In the genomic region with DNA sequence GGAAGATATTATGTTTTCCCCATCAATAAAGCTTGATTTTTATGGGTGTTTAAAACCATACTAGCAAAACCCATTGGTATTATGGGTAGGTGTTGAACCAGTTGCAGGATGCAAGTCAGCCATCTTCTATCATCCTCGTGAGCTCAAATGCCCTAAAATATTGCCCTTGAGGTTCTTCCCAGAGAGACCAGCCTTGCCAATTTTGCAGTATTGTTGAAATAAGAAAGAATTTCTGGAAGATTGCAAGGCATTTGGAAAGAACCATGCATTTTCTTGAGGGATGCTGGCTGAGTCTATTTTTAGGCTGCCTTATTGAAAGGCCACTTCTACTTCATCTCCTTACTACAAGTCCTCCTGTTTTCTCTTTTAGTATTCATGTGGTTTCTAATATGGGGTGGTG, we compare ENCODE assay signal across 19 cellular contexts.
DNase-seq lines count a peak whose midpoint lies in the region; ATAC-seq, FAIRE-seq and TF ChIP-seq lines count a peak whose summit lies in the region.
"Had no signal": no experiment of that assay in that cellular context is flagged by ENCODE, and none has a peak within 500 bp of the region (broad histone marks: within the 10 kb centered on the region; RNA-seq: fewer than 3 reads in every experiment).

No MANE protein-coding gene starts in this region.

- peak; percentile 35 for DNase-seq in AG08395 (ENCODE audit: low spot score)
- no peak for DNase-seq in GM23338 (ENCODE audit: low spot score)
- peak; percentile 42 for DNase-seq in dedifferentiated amniotic fluid mesenchymal stem cell (ENCODE audit: extremely low spot score)
- DNase-seq in osteocyte (ENCODE audit: extremely low spot score, unreplicated experiment), result peak; percentile 2
- DNase-seq in OCI-LY7 (ENCODE audit: low spot score), result no peak
- no peak for DNase-seq in HepG2 (ENCODE audit: low spot score)
- DNase-seq in small intestine, result no peak
- DNase-seq: DMS79, KG1, MG63, NCI-H1105 treated with DMSO at 0.1 percent for 48 hours, NCI-H187 treated with DMSO at 0.1 percent for 48 hours, NCI-H446 treated with DMSO at 0.1 percent for 48 hours, NCI-H748 treated with DMSO at 0.1 percent for 48 hours, PC-9 had no signal

- ATAC-seq in GM23338, result no peak
- no peak for ATAC-seq in GM19463 (IDR thresholded peaks at IDR 0.05; ENCODE audit: unreplicated experiment)
- ATAC-seq in HepG2, result no peak

- 0 out of 2 replicates have a peak overlapping the region, but pooled peaks have one; percentile 7 for H2AFZ ChIP-seq in GM23338
- H2AFZ ChIP-seq in OCI-LY7 (ENCODE audit: low read length), result no peak overlapping the region
- H2AFZ ChIP-seq in HepG2 (ENCODE audit: low read length), result no peak overlapping the region
- H2AFZ ChIP-seq: PC-9 had no signal

- peaks cover 26% of the 10 kb centered on the region for H3K36me3 Mint-ChIP-seq in GM23338 (ENCODE audit: low read depth)
- no peaks in the 10 kb centered on the region for H3K36me3 Mint-ChIP-seq in osteocyte (ENCODE audit: unreplicated experiment)

- FAIRE-seq in HepG2 (lab: Jason Lieb, UNC), result no peak
- FAIRE-seq in small intestine (lab: Jason Lieb, UNC), result no peak
- FAIRE-seq: G401.6 had no signal

- POLR2A ChIA-PET in OCI-LY7 (lab: Charles Lee) (no interaction called here), HepG2 (lab: Yijun Ruan, JAX) (no interaction called here)

- H3K9me3 Mint-ChIP-seq in GM23338, result peaks cover 32% of the 10 kb centered on the region
- peaks cover 10% of the 10 kb centered on the region for H3K9me3 Mint-ChIP-seq in osteocyte (ENCODE audit: unreplicated experiment)

- H3K9me3 ChIP-seq in OCI-LY7 (ENCODE audit: low read length) (no peaks in the 10 kb centered on the region), HepG2 (ENCODE audit: low read length) (peaks cover 7% of the 10 kb centered on the region; the same call in 1 of the 2 replicates), small intestine (ENCODE audit: control insufficient read depth, low read depth) (no peaks in the 10 kb centered on the region)
- H3K9me3 ChIP-seq: MG63 had no signal

- H3K9ac ChIP-seq in HepG2 (ENCODE audit: insufficient read depth, low read depth, low read length), result no peak overlapping the region

- H3K27me3 Mint-ChIP-seq in GM23338 (ENCODE audit: insufficient read depth, low read depth, poor library complexity) (no peaks in the 10 kb centered on the region), osteocyte (ENCODE audit: unreplicated experiment) (no peaks in the 10 kb centered on the region)

- H3K79me2 ChIP-seq in GM23338 (replicated peaks; ENCODE audit: insufficient read depth), result no peaks in the 10 kb centered on the region
- H3K79me2 ChIP-seq in OCI-LY7 (ENCODE audit: insufficient read depth, low read depth, low read length), result no peaks in the 10 kb centered on the region
- no peaks in the 10 kb centered on the region for H3K79me2 ChIP-seq in HepG2 (ENCODE audit: insufficient read depth, low read length)

- H3K4me3 Mint-ChIP-seq in GM23338 (no peak overlapping the region), osteocyte (ENCODE audit: unreplicated experiment) (no peak overlapping the region)

- intact Hi-C loops in OCI-LY7 (cut with micrococcal nuclease; ENCODE audit: unreplicated experiment) (no loop called here), HepG2 (cut with micrococcal nuclease; ENCODE audit: unreplicated experiment) (no loop called here)

- TF ChIP-seq CTCF in GM23338 (conservative IDR thresholded peaks at IDR 0.05; ENCODE audit: low read depth in 2 of 2) (no peak), osteocyte (IDR thresholded peaks at IDR 0.05) (no peak), OCI-LY7 (conservative IDR thresholded peaks at IDR 0.05; ENCODE audit: low read length) (no peak), HepG2 (CRISPR knock-in tag; IDR thresholded peaks at IDR 0.05) (no peak)

- TF ChIP-seq RAD21 in HepG2 (CRISPR knock-in tag; IDR thresholded peaks at IDR 0.05), result no peak

- H3K27me3 ChIP-seq in GM23338 (ENCODE audit: insufficient read depth), result no peaks in the 10 kb centered on the region
- H3K27me3 ChIP-seq in HepG2 (ENCODE audit: control insufficient read depth in 1 of 2, insufficient read depth in 2 of 2, low read length in 2 of 2), result no peaks in the 10 kb centered on the region
- H3K27me3 ChIP-seq in small intestine (ENCODE audit: control insufficient read depth in 2 of 2, insufficient read depth in 2 of 2, low read length in 2 of 2), result no peaks in the 10 kb centered on the region
- H3K27me3 ChIP-seq: MG63 had no signal

- 0 out of 2 replicates have a peak, but pooled peaks cover 4% of the 10 kb centered on the region for H3K36me3 ChIP-seq in GM23338 (ENCODE audit: insufficient read depth)
- no peaks in the 10 kb centered on the region for H3K36me3 ChIP-seq in OCI-LY7 (ENCODE audit: insufficient read depth, low read length)
- no peaks in the 10 kb centered on the region for H3K36me3 ChIP-seq in HepG2 (replicated peaks in 1 of 2; ENCODE audit: control insufficient read depth in 1 of 2, insufficient read depth in 2 of 2, low read length in 2 of 2)
- no peaks in the 10 kb centered on the region for H3K36me3 ChIP-seq in small intestine (ENCODE audit: control insufficient read depth in 2 of 2, insufficient read depth in 2 of 2, low read length in 2 of 2)
- H3K36me3 ChIP-seq: MG63 had no signal

- in situ Hi-C loops in HepG2 (cut with HindIII; ENCODE audit: extremely low pct_ligation_motif_present, low pct_unique_long_range_greater_than_20kb), result no loop called here

- H3K4me3 ChIP-seq in GM23338 (no peak overlapping the region), OCI-LY7 (ENCODE audit: low read depth, low read length, poor library complexity, severe bottlenecking) (no peak overlapping the region), HepG2 (replicated peaks in 1 of 3; ENCODE audit: insufficient read depth in 1 of 3, low read depth in 2 of 3, low read length in 3 of 3) (no peak overlapping the region), small intestine (ENCODE audit: low read depth in 1 of 2, low read length in 2 of 2) (no peak overlapping the region)
- H3K4me3 ChIP-seq: MG63, PC-9 had no signal

- H3K27ac ChIP-seq in GM23338 (ENCODE audit: low read depth), result no peak overlapping the region
- H3K27ac ChIP-seq in OCI-LY7 (ENCODE audit: low read depth, low read length, poor library complexity, severe bottlenecking), result no peak overlapping the region
- H3K27ac ChIP-seq in HepG2 (ENCODE audit: extremely low read length, insufficient read depth, low read length), result no peak overlapping the region
- H3K27ac ChIP-seq in small intestine (ENCODE audit: low read depth in 1 of 2, low read length in 1 of 2), result no peak overlapping the region
- H3K27ac ChIP-seq: 22Rv1, HL-60, PC-9 had no signal

- H3K27ac Mint-ChIP-seq in GM23338, result no peak overlapping the region
- H3K27ac Mint-ChIP-seq in osteocyte (ENCODE audit: unreplicated experiment), result no peak overlapping the region

- H3K9me2 ChIP-seq in GM23338 (ENCODE audit: insufficient read depth) (0 out of 2 replicates have a peak, but pooled peaks cover 3% of the 10 kb centered on the region), OCI-LY7 (ENCODE audit: insufficient read depth, low read length) (no peaks in the 10 kb centered on the region)

- H3K4me1 ChIP-seq in GM23338 (ENCODE audit: insufficient read depth) (no peaks in the 10 kb centered on the region), OCI-LY7 (ENCODE audit: insufficient read depth, low read length, poor library complexity, severe bottlenecking) (no peaks in the 10 kb centered on the region), HepG2 (ENCODE audit: insufficient read depth, low read length) (no peaks in the 10 kb centered on the region), small intestine (ENCODE audit: control insufficient read depth in 2 of 2, insufficient read depth in 1 of 2, low read depth in 1 of 2, low read length in 1 of 2) (no peaks in the 10 kb centered on the region)

- H3K4me2 ChIP-seq in GM23338 (no peak overlapping the region), OCI-LY7 (ENCODE audit: low read length) (no peak overlapping the region), HepG2 (ENCODE audit: low read depth, low read length) (no peak overlapping the region)
- H3K4me2 ChIP-seq: PC-9 had no signal

- TF ChIP-seq POLR2A in HepG2 (IDR thresholded peaks at IDR 0.05; ENCODE audit: insufficient read depth in 1 of 2, low read depth in 2 of 2, low read length in 2 of 2), result no peak

- WGBS in HepG2 (ENCODE audit: low lambda C conversion rate), result 36% methylated on average over 1 of the region's 1 CpG
- 68 to 91% (median 87%) methylated on average over 1 of the region's 1 CpG for WGBS in small intestine, 3 donors

- CTCF ChIA-PET in OCI-LY7 (lab: Charles Lee; ENCODE audit: unreplicated experiment), result no interaction called here
- CTCF ChIA-PET in HepG2 (lab: Yijun Ruan, JAX; ENCODE audit: low intra/inter-chr PET ratio, low total read pairs), result no interaction called here

- H4K20me1 ChIP-seq in GM23338 (replicated peaks; ENCODE audit: insufficient read depth) (no peaks in the 10 kb centered on the region), OCI-LY7 (ENCODE audit: insufficient read depth, low read length) (no peaks in the 10 kb centered on the region), HepG2 (ENCODE audit: insufficient read depth, low read length) (no peaks in the 10 kb centered on the region)

- BruUV-seq in OCI-LY7 (replicated peaks; lab: Mats Ljungman, UMichigan), result no TSS peak
- BruUV-seq in HepG2 (replicated peaks; lab: Mats Ljungman, UMichigan), result no TSS peak

- H3K4me1 Mint-ChIP-seq in GM23338 (no peaks in the 10 kb centered on the region; the same call in 2 of the 3 replicates), osteocyte (ENCODE audit: unreplicated experiment) (no peaks in the 10 kb centered on the region)

- TF ChIP-seq EP300 in HepG2 (IDR thresholded peaks at IDR 0.05; ENCODE audit: low read depth in 2 of 2, low read length in 2 of 2) (no peak), HepG2 (CRISPR knock-in tag; IDR thresholded peaks at IDR 0.05; ENCODE audit: borderline replicate concordance) (no peak)

- H3F3A ChIP-seq in GM23338 (replicated peaks; ENCODE audit: low read depth), result no peaks in the 10 kb centered on the region

TF ChIP-seq in HepG2, 621 proteins besides CTCF, POLR2A, EP300 and RAD21 (continues in another document):
- no peak for TF ChIP-seq ZNF850 (CRISPR knock-in tag; conservative IDR thresholded peaks at IDR 0.05)
- no peak for TF ChIP-seq MED8 (CRISPR knock-in tag; IDR thresholded peaks at IDR 0.05; ENCODE audit: insufficient replicate concordance)
- TF ChIP-seq, protein P1, sequence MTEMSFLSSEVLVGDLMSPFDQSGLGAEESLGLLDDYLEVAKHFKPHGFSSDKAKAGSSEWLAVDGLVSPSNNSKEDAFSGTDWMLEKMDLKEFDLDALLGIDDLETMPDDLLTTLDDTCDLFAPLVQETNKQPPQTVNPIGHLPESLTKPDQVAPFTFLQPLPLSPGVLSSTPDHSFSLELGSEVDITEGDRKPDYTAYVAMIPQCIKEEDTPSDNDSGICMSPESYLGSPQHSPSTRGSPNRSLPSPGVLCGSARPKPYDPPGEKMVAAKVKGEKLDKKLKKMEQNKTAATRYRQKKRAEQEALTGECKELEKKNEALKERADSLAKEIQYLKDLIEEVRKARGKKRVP (CRISPR knock-in tag; IDR thresholded peaks at IDR 0.05), result no peak

Comparison
In these comparisons a context has a peak if more than half of its experiments do, and no peak if none do; other contexts are left out.
1. DNase-seq: peak in AG08395 (single experiment), dedifferentiated amniotic fluid mesenchymal stem cell (single experiment) and osteocyte (single experiment); none in GM23338 (single experiment), OCI-LY7 (single experiment), HepG2 (single experiment) and small intestine (single experiment).